Comparison of ENCODE assay signal across 26 cellular contexts in the genomic region with DNA sequence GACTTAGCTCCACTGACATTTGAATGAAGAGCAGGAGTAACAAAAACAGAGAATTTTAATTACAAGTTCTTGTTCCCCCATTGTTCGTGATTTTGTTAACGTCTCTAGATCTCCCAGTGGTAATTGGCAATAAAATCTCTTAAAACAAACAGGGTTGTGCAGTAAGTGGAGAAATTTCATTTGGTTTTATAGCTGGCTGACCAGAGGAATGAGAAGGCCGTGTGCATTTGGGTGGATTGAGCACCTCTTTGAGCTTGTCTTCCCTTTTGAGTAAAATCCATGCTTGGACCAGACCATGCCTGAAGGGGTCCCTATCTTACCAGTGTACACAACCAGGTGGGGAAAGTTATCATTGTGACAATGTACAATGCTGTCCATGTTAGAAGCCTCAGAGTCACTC.
"Had no signal": no experiment of that assay in that cellular context is flagged by ENCODE, and none has a peak within 500 bp of the region (broad histone marks: within the 10 kb centered on the region; RNA-seq: fewer than 3 reads in every experiment).

No MANE protein-coding gene starts in this region.

- DNase-seq: activated B cell treated with CpG ODN at 0.5 μM for 24 hours; activated CD8-positive, alpha-beta memory T cell treated with anti-CD3 and anti-CD28 coated beads, Interleukin-2, amount 10 ng/mL, durations not matched to agents 7 days and 5 days; activated CD8-positive, alpha-beta T cell treated with anti-CD3 and anti-CD28 coated beads, Interleukin-2, amount 10 ng/mL, durations not matched to agents 7 days and 5 days; activated T-cell treated with anti-CD3 and anti-CD28 coated beads, Interleukin-2, amount 50 U/mL, for 48 hours; anterior cingulate cortex; effector CD4-positive, alpha-beta T cell; esophagus squamous epithelium; foreskin melanocyte; left colon; midbrain; naive thymus-derived CD4-positive, alpha-beta T cell; ovary; stimulated activated CD4-positive, alpha-beta T cell treated with anti-CD3 and anti-CD28 coated beads, Interleukin-15, amount 100 ng/mL, for 24 hours; stimulated activated CD4-positive, alpha-beta T cell treated with anti-CD3 and anti-CD28 coated beads, Interleukin-2, amount 100 ng/mL, for 24 hours; stimulated activated naive CD4-positive, alpha-beta T cell treated with Interleukin-2 at 50 U/mL for 16 hours; T-helper 2 cell; testis; trophoblast cell; uterus had no signal

- H3K9me3 Mint-ChIP-seq: activated B cell treated with CpG ODN at 0.5 μM for 24 hours; activated naive CD4-positive, alpha-beta T cell treated with anti-CD3 and anti-CD28 coated beads, Interleukin-2, amount 50 U/mL, for 24 hours; central memory CD8-positive, alpha-beta T cell; dendritic cell treated with granulocyte-macrophage colony-stimulating factor and Interleukin-4, amounts not matched to agents 40 ng/mL and 50 ng/mL, for 4 days had no signal

- H3K4me3 Mint-ChIP-seq: activated B cell treated with CpG ODN at 0.5 μM for 24 hours; activated CD8-positive, alpha-beta memory T cell treated with anti-CD3 and anti-CD28 coated beads, Interleukin-2, amount 10 ng/mL, durations not matched to agents 7 days and 5 days; activated CD8-positive, alpha-beta T cell treated with anti-CD3 and anti-CD28 coated beads, Interleukin-2, amount 10 ng/mL, durations not matched to agents 7 days and 5 days; activated naive CD4-positive, alpha-beta T cell treated with anti-CD3 and anti-CD28 coated beads, Interleukin-2, amount 50 U/mL, for 24 hours; dendritic cell treated with granulocyte-macrophage colony-stimulating factor and Interleukin-4, amounts not matched to agents 40 ng/mL and 50 ng/mL, for 4 days; naive thymus-derived CD4-positive, alpha-beta T cell had no signal

- H3K36me3 ChIP-seq: esophagus squamous epithelium, ovary, right atrium auricular region, uterus had no signal

- H3K27ac ChIP-seq: esophagus squamous epithelium, ovary, right atrium auricular region, testis, uterus had no signal

- H3K4me3 ChIP-seq: esophagus squamous epithelium, ovary, right atrium auricular region, testis, uterus had no signal

- H3K9me3 ChIP-seq: esophagus squamous epithelium, ovary, right atrium auricular region, testis, uterus had no signal

- ATAC-seq: activated CD8-positive, alpha-beta memory T cell treated with anti-CD3 and anti-CD28 coated beads, Interleukin-2, amount 10 ng/mL, durations not matched to agents 7 days and 5 days; activated CD8-positive, alpha-beta T cell treated with anti-CD3 and anti-CD28 coated beads, Interleukin-2, amount 10 ng/mL, durations not matched to agents 7 days and 5 days; left colon; naive thymus-derived CD4-positive, alpha-beta T cell had no signal

- H3K27me3 Mint-ChIP-seq: activated B cell treated with CpG ODN at 0.5 μM for 24 hours; activated naive CD4-positive, alpha-beta T cell treated with anti-CD3 and anti-CD28 coated beads, Interleukin-2, amount 50 U/mL, for 24 hours; central memory CD8-positive, alpha-beta T cell; naive thymus-derived CD4-positive, alpha-beta T cell had no signal

- FAIRE-seq: bronchial epithelial cell had no signal

- H3K4me1 ChIP-seq: testis, uterus had no signal

- H3K27ac Mint-ChIP-seq: activated B cell treated with CpG ODN at 0.5 μM for 24 hours; activated CD8-positive, alpha-beta memory T cell treated with anti-CD3 and anti-CD28 coated beads, Interleukin-2, amount 10 ng/mL, durations not matched to agents 7 days and 5 days; activated CD8-positive, alpha-beta T cell treated with anti-CD3 and anti-CD28 coated beads, Interleukin-2, amount 10 ng/mL, durations not matched to agents 7 days and 5 days; activated naive CD4-positive, alpha-beta T cell treated with anti-CD3 and anti-CD28 coated beads, Interleukin-2, amount 50 U/mL, for 24 hours; activated T-helper 2 cell treated with anti-CD3 and anti-CD28 coated beads, Interferon-gamma antibody, Interleukin-2, Interleukin-4, amounts not matched to agents 10 μg/mL and 5 μg/mL and 100 μg/mL, durations not matched to agents 14 hours and 24 hours and 36 hours; dendritic cell treated with granulocyte-macrophage colony-stimulating factor and Interleukin-4, amounts not matched to agents 40 ng/mL and 50 ng/mL, for 4 days; progenitor cell of endocrine pancreas had no signal

- H3K27me3 ChIP-seq: esophagus squamous epithelium, ovary, right atrium auricular region, testis, uterus had no signal
